ENCODE assay signal across 10 cellular contexts in genomic region chr10:35386594-35387174, GRCh38. TPM values are rescaled to one million over a fixed set of nuclear protein-coding genes. Genes with fewer than 3 reads are reported as not detected.
DNase-seq lines count a peak whose midpoint lies in the region; ATAC-seq and TF ChIP-seq lines count a peak whose summit lies in the region.
"Had no signal": no experiment of that assay in that cellular context is flagged by ENCODE, and none has a peak within 500 bp of the region (broad histone marks: within the 10 kb centered on the region; RNA-seq: fewer than 3 reads in every experiment).

No MANE protein-coding gene starts in this region.

- WGBS in right cardiac atrium, result 51% methylated on average over 5 of the region's 5 CpGs

- H3K4me1 ChIP-seq in cardiac muscle cell (ENCODE audit: low read depth), result peaks cover 14% of the 10 kb centered on the region
- peaks cover 9% of the 10 kb centered on the region for H3K4me1 ChIP-seq in right cardiac atrium (ENCODE audit: control insufficient read depth, insufficient read depth, low read length)
- peaks cover 30% of the 10 kb centered on the region for H3K4me1 ChIP-seq in vagina

- H3K27ac ChIP-seq in cardiac muscle cell, result no peak overlapping the region
- no peak overlapping the region for H3K27ac ChIP-seq in right cardiac atrium (ENCODE audit: low read length)
- H3K27ac ChIP-seq in vagina, result no peak overlapping the region

- DNase-seq in cardiac muscle cell (ENCODE audit: low read depth in 1 of 2, low spot score in 1 of 2) (peak; percentile 65 to 81), cardiac septum (ENCODE audit: low spot score) (no peak), amniotic epithelial cell (ENCODE audit: low read depth) (peak; percentile 42), right cardiac atrium (peak; percentile 47 to 75 (median 67)), vagina (ENCODE audit: extremely low spot score in 2 of 2) (no peak), SHP77 treated with DMSO at 0.1 percent for 48 hours (lab: John Stamatoyannopoulos, UW) (no peak)
- DNase-seq: NCI-H446 treated with DMSO at 0.1 percent for 48 hours had no signal

- H3K36me3 ChIP-seq in cardiac muscle cell (no peaks in the 10 kb centered on the region), vagina (no peaks in the 10 kb centered on the region)

- no peak for TF ChIP-seq CTCF in cardiac muscle cell (IDR thresholded peaks at IDR 0.05; ENCODE audit: low read depth, low read length)
- no peak for TF ChIP-seq CTCF in vagina (IDR thresholded peaks at IDR 0.05)

- H3K4me3 ChIP-seq in cardiac muscle cell, result no peak overlapping the region
- no peak overlapping the region for H3K4me3 ChIP-seq in right cardiac atrium (ENCODE audit: low read length)
- H3K4me3 ChIP-seq in vagina, result no peak overlapping the region

- H3K27me3 ChIP-seq in cardiac muscle cell (no peaks in the 10 kb centered on the region), right cardiac atrium (ENCODE audit: control insufficient read depth, insufficient read depth) (no peaks in the 10 kb centered on the region), vagina (no peaks in the 10 kb centered on the region)

- ATAC-seq in right cardiac atrium (peak in 1 of 2 donors; percentile 14), HG02884 (IDR thresholded peaks at IDR 0.05; ENCODE audit: unreplicated experiment) (no peak), GM21723 (IDR thresholded peaks at IDR 0.05; ENCODE audit: unreplicated experiment) (no peak)
- ATAC-seq: HCT116 had no signal

- no peaks in the 10 kb centered on the region for H3K9me3 ChIP-seq in cardiac muscle cell (ENCODE audit: low read depth)
- H3K9me3 ChIP-seq in right cardiac atrium (ENCODE audit: control insufficient read depth, low read length), result no peaks in the 10 kb centered on the region
- H3K9me3 ChIP-seq in vagina, result peaks cover 6% of the 10 kb centered on the region

- TF ChIP-seq POLR2A in vagina (IDR thresholded peaks at IDR 0.05), result no peak

- intact Hi-C loops in cardiac septum (cut with DNase I), result loop anchor here (5.0 kb wide), 1 partner anchor 61 kb away; no protein-coding TSS in a partner anchor
- intact Hi-C loops in right cardiac atrium (cut with DNase I), result no loop called here
- intact Hi-C loops in vagina (cut with DNase I), result no loop called here

RNA-seq across cellular contexts. Expression of gene CCNY, which starts 50.4 kb away (rescaled TPM):
- total RNA-seq in cardiac muscle cell, result 38.9 and 52.3 TPM in 2 replicates
- polyA plus RNA-seq in cardiac muscle cell, result 79.9 and 84.7 TPM in 2 replicates
- total RNA-seq in cardiac septum, result 83.4 TPM
- total RNA-seq in right cardiac atrium, result 10 to 100 TPM; 63.7 to 72.1 (median 66.8) TPM
- 27.7 TPM for polyA plus RNA-seq in right cardiac atrium
- 28.5 TPM for total RNA-seq in vagina

Comparison
In these comparisons a context has a peak if more than half of its experiments do, and no peak if none do; other contexts are left out.
1. DNase-seq: peak in cardiac muscle cell (2 of 2), amniotic epithelial cell (single experiment) and right cardiac atrium (3 of 3); none in cardiac septum (single experiment), vagina (0 of 2) and SHP77 treated with DMSO at 0.1 percent for 48 hours (single experiment).